ENCODE assay signal across 9 cellular contexts in genomic region chr13:113152894-113153809, GRCh38. TPM values are rescaled to one million over a fixed set of nuclear protein-coding genes. Genes with fewer than 3 reads are reported as not detected.
DNase-seq lines count a peak whose midpoint lies in the region; ATAC-seq lines count a peak whose summit lies in the region.
"Had no signal": no experiment of that assay in that cellular context is flagged by ENCODE, and none has a peak within 500 bp of the region (broad histone marks: within the 10 kb centered on the region; RNA-seq: fewer than 3 reads in every experiment).

No MANE protein-coding gene starts in this region.

- DNase-seq in DMS153 (lab: John Stamatoyannopoulos, UW): peak; percentile 16
- no peak for DNase-seq in DMS153 treated with DMSO at 0.1 percent for 48 hours (lab: John Stamatoyannopoulos, UW; ENCODE audit: unreplicated experiment)
- DNase-seq in activated CD4-positive, CD25-positive, alpha-beta regulatory T cell treated with anti-CD3 and anti-CD28 coated beads, Interleukin-2, amount 50 U/mL, for 72 hours: peak; percentile 46
- peak in 6 of 9 donors; percentile 25 to 39 (median 32) for DNase-seq in naive thymus-derived CD4-positive, alpha-beta T cell
- DNase-seq in T1000 (lab: John Stamatoyannopoulos, UW): no peak

- POLR2A ChIA-PET in naive thymus-derived CD4-positive, alpha-beta T cell (lab: Charles Lee): interaction anchor here (2.8 kb wide), 1 partner anchor 56 kb away, joined by 19 read pairs; the partner anchor contains the start of genes CUL4A and PCID2

- intact Hi-C loops in naive thymus-derived CD4-positive, alpha-beta T cell (cut with micrococcal nuclease): loop anchor here (1.0 to 5.0 kb wide), 3 partner anchors 57 to 664 kb away; no protein-coding TSS in a partner anchor

- H3K27me3 Mint-ChIP-seq in naive thymus-derived CD4-positive, alpha-beta T cell: peaks cover 0 to 27% (median 7%) of the 10 kb centered on the region in 5 donors

- ATAC-seq in HG03354 (IDR thresholded peaks at IDR 0.05; ENCODE audit: poor library complexity, severe bottlenecking, unreplicated experiment) (peak; percentile 36), esophagus mucosa (peak; percentile 45), GM21360 (IDR thresholded peaks at IDR 0.05; ENCODE audit: unreplicated experiment) (no peak)
- ATAC-seq in naive thymus-derived CD4-positive, alpha-beta T cell: peak; percentile 34

- no peaks in the 10 kb centered on the region for H3K27me3 ChIP-seq in naive thymus-derived CD4-positive, alpha-beta T cell (ENCODE audit: control insufficient read depth in 2 of 2, insufficient read depth in 2 of 2, low read length in 2 of 2)

- no peaks in the 10 kb centered on the region for H3K9me3 ChIP-seq in naive thymus-derived CD4-positive, alpha-beta T cell (ENCODE audit: control insufficient read depth in 2 of 3, low read length in 3 of 3)

- peaks cover 9 to 26% (median 21%) of the 10 kb centered on the region in 7 donors for H3K4me1 Mint-ChIP-seq in naive thymus-derived CD4-positive, alpha-beta T cell

- peak overlapping the region; percentile 43 to 98 (median 87) for H3K27ac Mint-ChIP-seq in naive thymus-derived CD4-positive, alpha-beta T cell

- peaks cover 15 to 16% of the 10 kb centered on the region in 2 donors for H3K4me1 ChIP-seq in naive thymus-derived CD4-positive, alpha-beta T cell (ENCODE audit: control insufficient read depth in 2 of 2, insufficient read depth in 2 of 2, low read length in 2 of 2)

- CTCF ChIA-PET in naive thymus-derived CD4-positive, alpha-beta T cell (lab: Charles Lee): no interaction called here

- peak overlapping the region; percentile 82 for H3K4me3 ChIP-seq in naive thymus-derived CD4-positive, alpha-beta T cell (ENCODE audit: low read length)

- H3K4me3 Mint-ChIP-seq in naive thymus-derived CD4-positive, alpha-beta T cell: peak overlapping the region; percentile 78 to 99 (median 92)

- H3K36me3 Mint-ChIP-seq in naive thymus-derived CD4-positive, alpha-beta T cell: peaks cover 0 to 26% (median 0%) of the 10 kb centered on the region in 5 donors

- no peaks in the 10 kb centered on the region for H3K36me3 ChIP-seq in naive thymus-derived CD4-positive, alpha-beta T cell (ENCODE audit: control insufficient read depth in 2 of 3, insufficient read depth in 3 of 3, low read length in 3 of 3)

- peaks cover 0 to 19% (median 4%) of the 10 kb centered on the region in 11 donors for H3K9me3 Mint-ChIP-seq in naive thymus-derived CD4-positive, alpha-beta T cell

- peak overlapping the region; percentile 68 for H3K27ac ChIP-seq in naive thymus-derived CD4-positive, alpha-beta T cell (ENCODE audit: low read depth, low read length)
- H3K27ac ChIP-seq: 22Rv1 had no signal

RNA-seq across cellular contexts. Expression of gene PROZ, which starts 5.3 kb away (rescaled TPM):
- not detected for total RNA-seq in esophagus mucosa
- under 1 TPM in 1 of 5 experiments, not detected in 4; 0.24 TPM for total RNA-seq in naive thymus-derived CD4-positive, alpha-beta T cell
- polyA plus RNA-seq in naive thymus-derived CD4-positive, alpha-beta T cell: not detected

RNA-seq across cellular contexts. Expression of gene F10, which starts 30.6 kb away (rescaled TPM):
- 0.56 TPM for total RNA-seq in esophagus mucosa
- total RNA-seq in naive thymus-derived CD4-positive, alpha-beta T cell: not detected
- polyA plus RNA-seq in naive thymus-derived CD4-positive, alpha-beta T cell: not detected

RNA-seq across cellular contexts. Expression of gene F7, which starts 47.6 kb away (rescaled TPM):
- not detected for total RNA-seq in esophagus mucosa
- total RNA-seq in naive thymus-derived CD4-positive, alpha-beta T cell: under 1 TPM in 1 of 5 experiments, not detected in 4; 0.40 TPM
- not detected for polyA plus RNA-seq in naive thymus-derived CD4-positive, alpha-beta T cell

RNA-seq across cellular contexts. Expression of gene PCID2, which starts 55.3 kb away (rescaled TPM):
- total RNA-seq in esophagus mucosa: 23.1 TPM
- 10 to 100 TPM; 44.2 to 83.7 (median 77.1) TPM for total RNA-seq in naive thymus-derived CD4-positive, alpha-beta T cell
- 10 to 100 TPM; 62.9 to 84.4 TPM for polyA plus RNA-seq in naive thymus-derived CD4-positive, alpha-beta T cell

RNA-seq across cellular contexts. Expression of gene CUL4A, which starts 56.3 kb away (rescaled TPM):
- 48.3 TPM for total RNA-seq in esophagus mucosa
- total RNA-seq in naive thymus-derived CD4-positive, alpha-beta T cell: 10 to 100 TPM; 69.2 to 94.7 (median 82.3) TPM
- 10 to 100 TPM; 35.0 to 61.2 TPM for polyA plus RNA-seq in naive thymus-derived CD4-positive, alpha-beta T cell

Comparison
In these comparisons a context has a peak if more than half of its experiments do, and no peak if none do; other contexts are left out.
1. DNase-seq: peak in DMS153 (single experiment), activated CD4-positive, CD25-positive, alpha-beta regulatory T cell treated with anti-CD3 and anti-CD28 coated beads, Interleukin-2, amount 50 U/mL, for 72 hours (single experiment) and naive thymus-derived CD4-positive, alpha-beta T cell (6 of 9); none in DMS153 treated with DMSO at 0.1 percent for 48 hours (single experiment) and T1000 (single experiment).